ENCODE assay signal across 10 cellular contexts in genomic region chr5:142872795-142873194, GRCh38.
DNase-seq lines count a peak whose midpoint lies in the region; ATAC-seq lines count a peak whose summit lies in the region.
"Had no signal": no experiment of that assay in that cellular context is flagged by ENCODE, and none has a peak within 500 bp of the region (broad histone marks: within the 10 kb centered on the region; RNA-seq: fewer than 3 reads in every experiment).

No MANE protein-coding gene starts in this region.

- no peaks in the 10 kb centered on the region for H3K36me3 ChIP-seq in mesenchymal stem cell (ENCODE audit: control insufficient read depth in 1 of 2, insufficient read depth in 2 of 2, low read depth in 1 of 2, low read length in 2 of 2)

- ATAC-seq in GM18867 (IDR thresholded peaks at IDR 0.05; ENCODE audit: unreplicated experiment) = no peak

- H3K23ac ChIP-seq in mesenchymal stem cell (ENCODE audit: low read length in 2 of 2) = no peak overlapping the region

- H3K9ac ChIP-seq in mesenchymal stem cell (ENCODE audit: low read length) = no peak overlapping the region

- no peak overlapping the region for H3K18ac ChIP-seq in mesenchymal stem cell (ENCODE audit: low read depth in 1 of 2, low read length in 2 of 2)

- WGBS in mesenchymal stem cell = no CpG with 5 or more reads among the region's 3 CpGs

- H4K8ac ChIP-seq in mesenchymal stem cell (ENCODE audit: low read length) = no peak overlapping the region

- no peak overlapping the region for H2BK120ac ChIP-seq in mesenchymal stem cell (ENCODE audit: low read depth, low read length)

- no peak overlapping the region for H2BK15ac ChIP-seq in mesenchymal stem cell (ENCODE audit: low read depth, poor library complexity, severe bottlenecking)

- H3K4me3 ChIP-seq in mesenchymal stem cell (ENCODE audit: insufficient read depth in 1 of 2, low read depth in 1 of 2, low read length in 2 of 2) = no peak overlapping the region

- no peak overlapping the region for H3K27ac ChIP-seq in mesenchymal stem cell (ENCODE audit: low read length, poor library complexity, severe bottlenecking)

- DNase-seq in DMS53 (lab: John Stamatoyannopoulos, UW) (peak; percentile 28), NCI-H69 (lab: John Stamatoyannopoulos, UW) (peak; percentile 32), dermis microvascular lymphatic vessel endothelial cell (ENCODE audit: low read depth in 2 of 2) (peak; percentile 88 to 98), mesenchymal stem cell (peak; percentile 36), NCI-H1092 (lab: John Stamatoyannopoulos, UW) (no peak), HUDEP-2 (lab: John Stamatoyannopoulos, UW; ENCODE audit: unreplicated experiment in 76 of 76) (no peak)
- no peak for DNase-seq in activated naive CD4-positive, alpha-beta T cell treated with Interleukin-2 at 50 U/mL for 16 hours
- DNase-seq: CD4-positive, alpha-beta memory T cell; cortex of kidney had no signal

- H2AK5ac ChIP-seq in mesenchymal stem cell (ENCODE audit: low read length, severe bottlenecking) = no peak overlapping the region

- peaks cover 21% of the 10 kb centered on the region for H3K4me1 ChIP-seq in mesenchymal stem cell (ENCODE audit: control insufficient read depth, insufficient read depth, low read depth, low read length)

- H2BK5ac ChIP-seq in mesenchymal stem cell (ENCODE audit: low read depth, low read length, poor library complexity, severe bottlenecking) = no peak overlapping the region

- H3K4me2 ChIP-seq in mesenchymal stem cell (ENCODE audit: low read length, poor library complexity, severe bottlenecking) = no peak overlapping the region

- H3K9me3 ChIP-seq in mesenchymal stem cell (ENCODE audit: control insufficient read depth, low read length) = no peaks in the 10 kb centered on the region

- H3K14ac ChIP-seq in mesenchymal stem cell (ENCODE audit: low read length in 2 of 2) = no peak overlapping the region

- peaks cover 20% of the 10 kb centered on the region for H3K79me1 ChIP-seq in mesenchymal stem cell (replicated peaks; ENCODE audit: low read length, poor library complexity, severe bottlenecking)

- H3K27me3 ChIP-seq in mesenchymal stem cell (ENCODE audit: control insufficient read depth in 1 of 2, insufficient read depth in 1 of 2, low read length in 2 of 2) = no peaks in the 10 kb centered on the region

- H3K4ac ChIP-seq in mesenchymal stem cell (ENCODE audit: low read depth in 1 of 2, low read length in 2 of 2) = no peak overlapping the region

- H4K91ac ChIP-seq in mesenchymal stem cell (ENCODE audit: low read length) = no peak overlapping the region

- H2BK12ac ChIP-seq in mesenchymal stem cell (ENCODE audit: low read length in 2 of 2) = no peak overlapping the region

- H2AFZ ChIP-seq in mesenchymal stem cell (ENCODE audit: low read depth, low read length) = no peak overlapping the region

Comparison
In these comparisons a context has a peak if more than half of its experiments do, and no peak if none do; other contexts are left out.
1. DNase-seq: peak in DMS53 (single experiment), NCI-H69 (single experiment), dermis microvascular lymphatic vessel endothelial cell (2 of 2) and mesenchymal stem cell (single experiment); none in activated naive CD4-positive, alpha-beta T cell treated with Interleukin-2 at 50 U/mL for 16 hours (single experiment), NCI-H1092 (single experiment) and HUDEP-2 (0 of 76).